Comparison of ENCODE assay signal across 8 cellular contexts in the genomic region with DNA sequence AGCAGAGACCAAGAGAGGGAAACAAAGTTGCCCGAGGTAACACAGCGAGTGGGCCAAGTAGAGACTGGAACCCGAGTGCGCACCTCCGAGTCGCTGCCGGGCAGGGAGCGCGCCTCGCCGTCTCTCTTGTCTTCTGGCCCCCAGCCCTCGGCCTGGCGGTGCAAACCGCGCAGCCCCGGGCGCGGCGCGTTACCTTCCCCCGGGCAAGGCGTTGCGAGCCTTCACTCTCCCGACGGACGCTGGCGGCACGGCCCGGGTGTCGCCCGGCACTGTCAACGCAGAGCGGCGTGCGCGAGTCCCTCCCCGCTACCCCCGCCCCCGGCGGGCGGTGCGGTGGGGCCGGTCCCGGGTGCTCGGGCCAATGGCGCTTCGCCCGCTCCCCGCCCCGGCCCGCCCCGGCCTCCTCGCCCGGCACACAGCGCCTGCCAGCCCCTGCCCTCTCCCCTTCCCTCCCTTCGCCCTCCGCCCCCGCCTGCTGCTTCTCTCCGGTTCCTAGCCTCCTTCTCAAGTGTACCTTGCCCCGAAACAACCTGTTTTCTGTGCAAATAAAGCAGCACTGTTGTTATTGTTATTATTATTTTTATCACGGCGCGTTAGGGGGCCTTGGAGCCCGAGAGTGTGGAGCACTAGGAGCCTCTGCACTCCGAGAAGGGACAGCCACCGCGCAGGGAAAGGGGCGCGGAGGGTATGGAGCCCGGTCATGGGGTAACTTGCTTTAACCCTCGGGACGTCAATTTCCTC. TPM values are rescaled to one million over a fixed set of nuclear protein-coding genes. Genes with fewer than 3 reads are reported as not detected.
DNase-seq lines count a peak whose midpoint lies in the region; ATAC-seq and TF ChIP-seq lines count a peak whose summit lies in the region.

A gene with protein sequence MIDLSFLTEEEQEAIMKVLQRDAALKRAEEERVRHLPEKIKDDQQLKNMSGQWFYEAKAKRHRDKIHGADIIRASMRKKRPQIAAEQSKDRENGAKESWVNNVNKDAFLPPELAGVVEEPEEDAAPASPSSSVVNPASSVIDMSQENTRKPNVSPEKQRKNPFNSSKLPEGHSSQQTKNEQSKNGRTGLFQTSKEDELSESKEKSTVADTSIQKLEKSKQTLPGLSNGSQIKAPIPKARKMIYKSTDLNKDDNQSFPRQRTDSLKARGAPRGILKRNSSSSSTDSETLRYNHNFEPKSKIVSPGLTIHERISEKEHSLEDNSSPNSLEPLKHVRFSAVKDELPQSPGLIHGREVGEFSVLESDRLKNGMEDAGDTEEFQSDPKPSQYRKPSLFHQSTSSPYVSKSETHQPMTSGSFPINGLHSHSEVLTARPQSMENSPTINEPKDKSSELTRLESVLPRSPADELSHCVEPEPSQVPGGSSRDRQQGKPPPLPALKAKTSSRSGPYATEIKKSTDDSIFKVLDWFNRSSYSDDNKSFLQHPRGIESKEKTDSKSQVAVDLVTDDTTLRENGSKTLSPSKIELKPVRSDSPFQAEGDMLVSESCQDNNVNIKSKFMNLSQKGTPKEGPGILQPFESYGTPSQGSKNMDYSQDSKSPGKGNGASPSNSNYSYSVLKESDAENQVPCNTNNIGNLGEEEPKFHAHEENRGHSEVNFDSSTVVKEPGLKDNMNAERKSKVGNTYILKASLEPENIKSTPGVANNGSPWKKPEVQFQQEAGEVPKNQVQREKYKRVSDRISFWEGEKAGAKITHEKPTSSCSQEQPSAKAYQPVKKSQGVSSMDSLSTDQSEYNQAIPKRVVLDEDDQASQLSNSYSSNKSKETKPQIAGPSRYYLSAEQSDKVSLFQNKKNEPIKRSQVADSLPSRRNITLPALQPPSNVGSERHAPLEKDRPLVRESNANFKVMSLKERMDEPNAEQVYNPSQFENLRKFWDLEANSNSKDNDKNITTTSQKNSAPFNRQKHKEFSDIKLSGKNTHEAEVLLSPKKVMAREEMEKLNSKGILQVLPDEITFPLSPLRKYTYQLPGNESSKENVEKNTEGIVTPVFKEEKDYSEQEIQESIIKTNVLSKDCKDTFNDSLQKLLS (N-terminal part only) (minus strand): TSS at position 271 of the 741 bp plus-strand sequence. CDS start 53,416 bp downstream, outside the sequence.

- peak; percentile 88 for ATAC-seq in GM18505 (IDR thresholded peaks at IDR 0.05; ENCODE audit: unreplicated experiment)
- ATAC-seq in HG02610 (IDR thresholded peaks at IDR 0.05; ENCODE audit: unreplicated experiment): peak; percentile 80

- peak within 1 kb of the TSS; percentile 41 for H3K4me3 ChIP-seq in kidney epithelial cell (ENCODE audit: low read depth, low read length)

- no peaks in the 10 kb centered on the region for H3K27me3 ChIP-seq in kidney epithelial cell (ENCODE audit: control insufficient read depth, insufficient read depth, low read length)

- peak; percentile 73 for DNase-seq in NCI-H146 (lab: John Stamatoyannopoulos, UW)
- peak; percentile 76 for DNase-seq in activated CD4-positive, CD25-positive, alpha-beta regulatory T cell treated with anti-CD3 and anti-CD28 coated beads, Interleukin-2, amount 50 U/mL, for 72 hours
- peak; percentile 75 for DNase-seq in central memory CD4-positive, alpha-beta T cell
- no peak for DNase-seq in kidney epithelial cell (ENCODE audit: low read depth)
- DNase-seq in stimulated activated CD4-positive, alpha-beta T cell treated with anti-CD3 and anti-CD28 coated beads, Interleukin-15, amount 100 ng/mL, for 1 hour (ENCODE audit: low read depth in 1 of 2, low spot score in 1 of 2): peak; percentile 49 to 66
- DNase-seq in NCI-H2107 (lab: John Stamatoyannopoulos, UW): no peak

- no peak for TF ChIP-seq CTCF in kidney epithelial cell (IDR thresholded peaks at IDR 0.05; ENCODE audit: insufficient read depth, low read length, poor library complexity, severe bottlenecking)

- TF ChIP-seq POLR2A in GM18505 (IDR thresholded peaks at IDR 0.05; ENCODE audit: borderline replicate concordance, extremely low read depth, insufficient read depth, insufficient read length): no peak

- no peaks in the 10 kb centered on the region for H3K36me3 ChIP-seq in kidney epithelial cell (ENCODE audit: control insufficient read depth, insufficient read depth, low read length)

RNA-seq across cellular contexts. Expression of the gene that starts here (rescaled TPM):
- 7.5 and 10.5 TPM in 2 replicates for total RNA-seq in kidney epithelial cell

Comparison
In these comparisons a context has a peak if more than half of its experiments do, and no peak if none do; other contexts are left out.
1. DNase-seq: peak in NCI-H146 (single experiment), activated CD4-positive, CD25-positive, alpha-beta regulatory T cell treated with anti-CD3 and anti-CD28 coated beads, Interleukin-2, amount 50 U/mL, for 72 hours (single experiment), central memory CD4-positive, alpha-beta T cell (single experiment) and stimulated activated CD4-positive, alpha-beta T cell treated with anti-CD3 and anti-CD28 coated beads, Interleukin-15, amount 100 ng/mL, for 1 hour (2 of 2); none in kidney epithelial cell (single experiment) and NCI-H2107 (single experiment).